9 cellular contexts compared by ENCODE assay signal in the genomic region with DNA sequence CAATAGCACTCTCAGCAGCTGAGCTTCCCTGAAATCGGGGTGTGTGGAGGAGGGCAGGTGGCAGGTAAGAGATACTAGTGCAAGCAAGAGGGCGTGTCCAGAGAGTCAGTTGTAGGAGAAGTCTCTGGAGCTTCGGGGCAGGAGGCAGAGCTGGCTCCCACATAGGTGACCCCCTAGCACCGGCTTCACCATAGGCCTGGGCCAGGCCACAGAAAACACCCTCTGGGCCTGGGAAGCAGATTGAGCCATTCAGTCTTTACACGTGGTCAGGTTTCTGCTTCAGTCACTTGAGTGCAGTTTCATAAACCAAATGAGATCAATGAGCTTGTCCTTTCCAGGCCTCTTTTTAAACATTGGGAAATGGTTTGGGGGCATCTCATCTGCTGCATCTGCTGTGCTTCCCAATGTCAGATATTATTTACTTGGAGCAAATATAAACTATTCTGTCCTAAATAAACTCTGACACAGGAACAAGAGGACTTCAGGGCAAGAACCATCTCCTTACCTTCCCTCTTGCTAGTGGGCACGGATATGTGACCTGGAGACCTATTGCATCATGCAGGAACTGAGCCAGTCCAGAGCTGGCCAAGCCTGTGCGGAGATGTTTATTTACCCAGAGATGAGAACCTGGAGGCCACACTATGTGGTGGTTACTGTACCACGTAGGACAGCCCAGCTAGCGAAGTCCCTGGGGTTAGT. TPM values are rescaled to one million over a fixed set of nuclear protein-coding genes. Genes with fewer than 3 reads are reported as not detected.
DNase-seq lines count a peak whose midpoint lies in the region; ATAC-seq lines count a peak whose summit lies in the region.
"Had no signal": no experiment of that assay in that cellular context is flagged by ENCODE, and none has a peak within 500 bp of the region (broad histone marks: within the 10 kb centered on the region; RNA-seq: fewer than 3 reads in every experiment).

No MANE protein-coding gene starts in this region.

- DNase-seq in DMS53 (lab: John Stamatoyannopoulos, UW) = peak; percentile 75
- peak; percentile 53 for DNase-seq in NCI-H460 (ENCODE audit: extremely low read depth, low read depth)
- DNase-seq in brain pericyte (ENCODE audit: low read depth, low spot score) = peak; percentile 98
- DNase-seq in mesenteric fat pad (ENCODE audit: low spot score) = peak; percentile 75
- DNase-seq in ureter (ENCODE audit: low spot score) = peak; percentile 84
- no peak for DNase-seq in stimulated activated CD4-positive, alpha-beta T cell treated with anti-CD3 and anti-CD28 coated beads, Interleukin-4, amount 100 ng/mL, for 1 hour
- DNase-seq in activated CD4-positive, CD25-positive, alpha-beta regulatory T cell treated with anti-CD3 and anti-CD28 coated beads, Interleukin-2, amount 50 U/mL, for 72 hours = no peak

- ATAC-seq in GM21381 (IDR thresholded peaks at IDR 0.05; ENCODE audit: unreplicated experiment) = no peak

RNA-seq across cellular contexts. Expression of a gene that starts 16.1 kb away (rescaled TPM):
- not detected in 2 replicates for total RNA-seq in NCI-H460 (2014; rRNA removed; shearing (Covaris generic))
- not detected in 2 replicates for polyA plus RNA-seq in NCI-H460 (2014; cell fraction: nucleus; rRNA removed)
- total RNA-seq in mesenteric fat pad (0.39 TPM), ureter (0.57 TPM)
- polyA plus RNA-seq: neural cell had no signal

RNA-seq across cellular contexts. Expression of a gene that starts 47.7 kb away (rescaled TPM):
- 0.10 and 0.32 TPM in 2 replicates for total RNA-seq in NCI-H460 (2014; rRNA removed; shearing (Covaris generic))
- 0.31 and 1.0 TPM in 2 replicates for polyA plus RNA-seq in NCI-H460 (2014; cell fraction: nucleus; rRNA removed)
- 0.16 TPM for total RNA-seq in mesenteric fat pad
- total RNA-seq in ureter = 53.1 TPM
- polyA plus RNA-seq: neural cell had no signal

Comparison
In these comparisons a context has a peak if more than half of its experiments do, and no peak if none do; other contexts are left out.
1. DNase-seq: peak in DMS53 (single experiment), NCI-H460 (single experiment), brain pericyte (single experiment), mesenteric fat pad (single experiment) and ureter (single experiment); none in stimulated activated CD4-positive, alpha-beta T cell treated with anti-CD3 and anti-CD28 coated beads, Interleukin-4, amount 100 ng/mL, for 1 hour (single experiment) and activated CD4-positive, CD25-positive, alpha-beta regulatory T cell treated with anti-CD3 and anti-CD28 coated beads, Interleukin-2, amount 50 U/mL, for 72 hours (single experiment).
2. RNA of a gene that starts 47.7 kb away (total RNA-seq): 53.1 TPM in ureter (single experiment); 0.16 TPM in mesenteric fat pad (single experiment) and 0.10 to 0.32 TPM in NCI-H460; every median in the first group is over 10 times any median in the second.